Comparison of ENCODE assay signal across 1 cellular context in the genomic region with DNA sequence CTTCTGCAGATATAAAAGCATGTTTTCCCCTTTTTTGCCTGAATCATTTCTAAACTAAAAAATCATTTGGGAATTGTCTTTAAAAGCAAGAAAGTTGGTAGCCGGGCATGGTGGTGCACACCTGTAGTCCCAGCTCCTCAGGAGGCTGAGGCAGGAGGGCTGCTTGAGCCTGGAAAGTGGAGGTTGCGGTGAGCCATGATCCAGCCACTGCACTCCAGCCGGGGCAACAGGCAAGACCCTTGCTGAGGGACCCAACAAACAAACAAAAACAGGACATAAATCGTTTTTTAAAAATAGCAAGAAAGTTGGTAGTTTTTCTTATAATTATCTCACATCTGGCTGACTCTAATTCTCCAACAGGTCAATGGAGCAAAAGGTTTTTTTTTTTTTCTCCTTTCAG.
TF ChIP-seq lines count a peak whose summit lies in the region.

No MANE protein-coding gene starts in this region.

TF ChIP-seq in GM23338, 12 proteins besides CTCF, POLR2A, EP300 and RAD21:
- no peak for TF ChIP-seq EZH2phosphoT487 (IDR thresholded peaks at IDR 0.05; ENCODE audit: unreplicated experiment)
